Comparison of ENCODE assay signal across 8 cellular contexts in genomic region chr12:73935817-73936216, GRCh38.
DNase-seq lines count a peak whose midpoint lies in the region; ATAC-seq and TF ChIP-seq lines count a peak whose summit lies in the region.

No MANE protein-coding gene starts in this region.

- H4K20me1 ChIP-seq in DND-41 (ENCODE audit: insufficient read depth, low read length): no peaks in the 10 kb centered on the region

- no peak overlapping the region for H3K27ac ChIP-seq in DND-41 (ENCODE audit: low read length)

- no peak overlapping the region for H2AFZ ChIP-seq in DND-41 (ENCODE audit: low read depth, low read length)

- no peaks in the 10 kb centered on the region for H3K9me3 ChIP-seq in DND-41 (ENCODE audit: insufficient read depth, low read length, severe bottlenecking)
- no peaks in the 10 kb centered on the region for H3K9me3 ChIP-seq in BE2C

- H3K4me3 ChIP-seq in DND-41 (ENCODE audit: low read depth in 1 of 2, low read length in 2 of 2): no peak overlapping the region
- H3K4me3 ChIP-seq in BE2C (ENCODE audit: low read depth, low read length): no peak overlapping the region

- H3K4me2 ChIP-seq in DND-41 (ENCODE audit: insufficient read depth, low read length): no peak overlapping the region

- H3K27me3 ChIP-seq in DND-41 (ENCODE audit: insufficient read depth, low read length, poor library complexity): no peaks in the 10 kb centered on the region
- H3K27me3 ChIP-seq in BE2C: no peaks in the 10 kb centered on the region

- no peak for DNase-seq in DND-41
- peak; percentile 64 for DNase-seq in NCI-H146 (lab: John Stamatoyannopoulos, UW)
- DNase-seq in SW480 (ENCODE audit: low spot score): peak; percentile 28
- peak; percentile 9 for DNase-seq in kidney tubule cell (ENCODE audit: low spot score)
- DNase-seq in BE2C: no peak
- DNase-seq in sciatic nerve (ENCODE audit: low spot score): no peak

- H3K4me1 ChIP-seq in DND-41 (ENCODE audit: insufficient read depth, low read length) (no peaks in the 10 kb centered on the region), BE2C (no peaks in the 10 kb centered on the region)

- H3K79me2 ChIP-seq in DND-41 (ENCODE audit: insufficient read depth, low read length): no peaks in the 10 kb centered on the region

- H3K9ac ChIP-seq in DND-41 (ENCODE audit: low read depth, low read length): no peak overlapping the region

- TF ChIP-seq CTCF in DND-41 (IDR thresholded peaks at IDR 0.05; ENCODE audit: borderline replicate concordance, extremely low read depth, low read length, poor library complexity, severe bottlenecking) (peak; percentile 25), BE2C (IDR thresholded peaks at IDR 0.05; ENCODE audit: low read depth, low read length) (no peak)

- ATAC-seq in DND-41 (ENCODE audit: insufficient read depth, low read depth) (no peak), sciatic nerve (no peak), GM21423 (IDR thresholded peaks at IDR 0.05; ENCODE audit: unreplicated experiment) (no peak), HG02840 (IDR thresholded peaks at IDR 0.05; ENCODE audit: low FRiP score, unreplicated experiment) (no peak)

- intact Hi-C loops in sciatic nerve (cut with DNase I): no loop called here

- H3K36me3 ChIP-seq in DND-41 (ENCODE audit: insufficient read depth, low read length): no peaks in the 10 kb centered on the region
- no peaks in the 10 kb centered on the region for H3K36me3 ChIP-seq in BE2C

Comparison
In these comparisons a context has a peak if more than half of its experiments do, and no peak if none do; other contexts are left out.
1. DNase-seq: peak in NCI-H146 (single experiment), SW480 (single experiment) and kidney tubule cell (single experiment); none in DND-41 (single experiment), BE2C (single experiment) and sciatic nerve (single experiment).